Comparison of ENCODE assay signal across 8 cellular contexts in the genomic region with DNA sequence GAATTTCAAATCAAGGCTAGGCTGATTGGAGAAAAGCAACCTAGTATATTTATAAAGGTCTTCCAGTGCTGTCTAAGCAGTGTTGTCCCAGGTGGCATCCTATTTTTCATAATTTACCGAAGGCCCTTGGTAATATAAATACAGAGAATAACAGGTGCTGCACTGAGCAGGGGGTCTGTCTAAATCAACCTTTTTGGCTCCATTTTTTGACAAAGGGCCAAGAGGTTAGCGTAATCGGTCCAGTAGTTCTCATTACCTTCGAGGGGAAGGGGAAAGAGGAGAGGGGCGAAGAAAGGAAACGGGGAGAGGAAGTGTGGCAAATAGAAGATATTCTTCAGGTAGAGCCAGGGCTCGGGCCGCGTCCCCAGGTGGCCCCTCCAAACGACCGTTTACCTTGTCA. TPM values are rescaled to one million over a fixed set of nuclear protein-coding genes. Genes with fewer than 3 reads are reported as not detected.
DNase-seq lines count a peak whose midpoint lies in the region; ATAC-seq and TF ChIP-seq lines count a peak whose summit lies in the region.

No MANE protein-coding gene starts in this region.

- peaks cover 5% of the 10 kb centered on the region for H3K36me3 Mint-ChIP-seq in T-helper 2 cell treated with Interferon-gamma antibody and Interleukin-4, amounts not matched to agents 5 μg/mL and 100 μg/mL, for 36 hours (ENCODE audit: low read depth)
- H3K36me3 Mint-ChIP-seq in activated CD4-positive, alpha-beta memory T cell treated with anti-CD3 and anti-CD28 coated beads for 36 hours, result peaks cover 3% of the 10 kb centered on the region

- H3K4me3 ChIP-seq in right cardiac atrium (ENCODE audit: low read length) (peak overlapping the region; percentile 93), skin epidermis (peak overlapping the region; percentile 76 to 98 (median 87))

- POLR2A ChIA-PET in activated CD4-positive, alpha-beta memory T cell treated with anti-CD3 and anti-CD28 coated beads for 36 hours (lab: Charles Lee), result no interaction called here
- POLR2A ChIA-PET in HEK293T (lab: Yijun Ruan, JAX), result no interaction called here

- peak overlapping the region; percentile 98 for H3K27ac Mint-ChIP-seq in T-helper 2 cell treated with Interferon-gamma antibody and Interleukin-4, amounts not matched to agents 5 μg/mL and 100 μg/mL, for 36 hours
- peak overlapping the region; percentile 98 for H3K27ac Mint-ChIP-seq in activated CD4-positive, alpha-beta memory T cell treated with anti-CD3 and anti-CD28 coated beads for 36 hours

- no peak for DNase-seq in T-helper 2 cell treated with Interferon-gamma antibody and Interleukin-4, amounts not matched to agents 5 μg/mL and 100 μg/mL, for 36 hours (ENCODE audit: low spot score)
- DNase-seq in T-helper 2 cell (no peak), right cardiac atrium (no peak), HEK293T (ENCODE audit: extremely low spot score) (no peak), AG20443 (ENCODE audit: low spot score) (no peak)
- no peak for DNase-seq in activated CD4-positive, alpha-beta memory T cell treated with anti-CD3 and anti-CD28 coated beads for 36 hours

- ATAC-seq in HG03378 (IDR thresholded peaks at IDR 0.05; ENCODE audit: unreplicated experiment), result peak; percentile 8
- no peak for ATAC-seq in right cardiac atrium

- intact Hi-C loops in activated CD4-positive, alpha-beta memory T cell treated with anti-CD3 and anti-CD28 coated beads for 36 hours (cut with micrococcal nuclease), result loop anchor here (5.0 kb wide), 3 partner anchors 90 to 1885 kb away; partner anchors contain the start of genes CDK8 and RPL21
- intact Hi-C loops in right cardiac atrium (cut with DNase I), result no loop called here

- no peaks in the 10 kb centered on the region for H3K9me3 Mint-ChIP-seq in T-helper 2 cell treated with Interferon-gamma antibody and Interleukin-4, amounts not matched to agents 5 μg/mL and 100 μg/mL, for 36 hours
- no peaks in the 10 kb centered on the region for H3K9me3 Mint-ChIP-seq in activated CD4-positive, alpha-beta memory T cell treated with anti-CD3 and anti-CD28 coated beads for 36 hours

- WGBS in right cardiac atrium, result under 1% methylated on average over 11 of the region's 11 CpGs

- H3K4me3 Mint-ChIP-seq in T-helper 2 cell treated with Interferon-gamma antibody and Interleukin-4, amounts not matched to agents 5 μg/mL and 100 μg/mL, for 36 hours, result peak overlapping the region; percentile 89
- peak overlapping the region; percentile 91 for H3K4me3 Mint-ChIP-seq in activated CD4-positive, alpha-beta memory T cell treated with anti-CD3 and anti-CD28 coated beads for 36 hours

- H3K4me1 Mint-ChIP-seq in T-helper 2 cell treated with Interferon-gamma antibody and Interleukin-4, amounts not matched to agents 5 μg/mL and 100 μg/mL, for 36 hours (ENCODE audit: low read depth), result peaks cover 36% of the 10 kb centered on the region
- peaks cover 35% of the 10 kb centered on the region for H3K4me1 Mint-ChIP-seq in activated CD4-positive, alpha-beta memory T cell treated with anti-CD3 and anti-CD28 coated beads for 36 hours (ENCODE audit: low read depth)

- peak overlapping the region; percentile 47 for H3K27ac ChIP-seq in right cardiac atrium (ENCODE audit: low read length)
- peak overlapping the region; percentile 95 to 100 (median 99) for H3K27ac ChIP-seq in skin epidermis

- no peaks in the 10 kb centered on the region for H3K27me3 Mint-ChIP-seq in T-helper 2 cell treated with Interferon-gamma antibody and Interleukin-4, amounts not matched to agents 5 μg/mL and 100 μg/mL, for 36 hours (ENCODE audit: low read depth)
- H3K27me3 Mint-ChIP-seq in activated CD4-positive, alpha-beta memory T cell treated with anti-CD3 and anti-CD28 coated beads for 36 hours, result no peaks in the 10 kb centered on the region

- no peaks in the 10 kb centered on the region for H3K9me3 ChIP-seq in right cardiac atrium (ENCODE audit: control insufficient read depth, low read length)

- H3K27me3 ChIP-seq in right cardiac atrium (ENCODE audit: control insufficient read depth, insufficient read depth), result no peaks in the 10 kb centered on the region

- CTCF ChIA-PET in activated CD4-positive, alpha-beta memory T cell treated with anti-CD3 and anti-CD28 coated beads for 36 hours (lab: Charles Lee), result interaction anchor here (0.6 kb wide), 1 partner anchor 11 kb away, joined by 3 read pairs; no protein-coding TSS in a partner anchor
- CTCF ChIA-PET in HEK293T (lab: Yijun Ruan, JAX), result no interaction called here

- H3K4me1 ChIP-seq in right cardiac atrium (ENCODE audit: control insufficient read depth, insufficient read depth, low read length), result no peaks in the 10 kb centered on the region

TF ChIP-seq in HEK293T, 16 proteins besides CTCF, POLR2A, EP300 and RAD21:
- TF ChIP-seq PKNOX1 (IDR thresholded peaks at IDR 0.05) (no peak), FOXK2 (IDR thresholded peaks at IDR 0.05) (no peak), HDGF (IDR thresholded peaks at IDR 0.05; ENCODE audit: borderline replicate concordance) (no peak), BHLHE40 (IDR thresholded peaks at IDR 0.05; ENCODE audit: borderline replicate concordance) (no peak)
TF ChIP-seq in HEK293T: peak in this region for 0.

RNA-seq across cellular contexts. Expression of gene PAN3, which starts 0.8 kb away (rescaled TPM):
- 10 to 100 TPM; 26.0 to 28.3 TPM for total RNA-seq in activated CD4-positive, alpha-beta memory T cell treated with anti-CD3 and anti-CD28 coated beads for 36 hours
- total RNA-seq in right cardiac atrium, result 10 to 100 TPM; 12.4 to 14.6 (median 12.9) TPM
- 4.9 TPM for polyA plus RNA-seq in right cardiac atrium

RNA-seq across cellular contexts. Expression of gene FLT3, which starts 37.2 kb away (rescaled TPM):
- not detected for total RNA-seq in activated CD4-positive, alpha-beta memory T cell treated with anti-CD3 and anti-CD28 coated beads for 36 hours
- under 1 TPM in 3 of 4 donors, not detected in 1; 0.11 to 0.37 (median 0.12) TPM for total RNA-seq in right cardiac atrium
- 0.09 TPM for polyA plus RNA-seq in right cardiac atrium
